In the genomic region with DNA sequence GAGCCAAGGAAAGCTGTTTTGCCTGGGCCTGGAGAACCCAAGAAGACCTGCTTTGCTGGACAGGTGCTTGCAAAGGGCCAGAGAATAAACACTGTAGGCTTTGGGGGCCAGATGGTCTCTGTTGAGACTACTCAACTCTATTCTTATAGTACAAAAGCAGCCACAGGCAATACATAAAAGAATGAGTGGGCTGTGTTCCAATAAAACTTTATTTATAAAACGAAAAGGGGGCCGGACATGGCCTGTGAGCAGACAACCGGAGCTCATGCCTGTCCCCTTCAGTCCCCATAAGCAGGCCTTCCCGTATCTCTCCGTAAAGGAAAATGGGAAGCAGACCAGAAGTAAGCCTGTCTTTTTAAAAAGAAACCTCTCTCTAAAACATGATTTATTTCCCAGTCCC, we compare ENCODE assay signal across 1 cellular context.
TF ChIP-seq lines count a peak whose summit lies in the region.

No MANE protein-coding gene starts in this region.

TF ChIP-seq in K562, 482 proteins besides CTCF, POLR2A, EP300 and RAD21:
- TF ChIP-seq, protein P1, sequence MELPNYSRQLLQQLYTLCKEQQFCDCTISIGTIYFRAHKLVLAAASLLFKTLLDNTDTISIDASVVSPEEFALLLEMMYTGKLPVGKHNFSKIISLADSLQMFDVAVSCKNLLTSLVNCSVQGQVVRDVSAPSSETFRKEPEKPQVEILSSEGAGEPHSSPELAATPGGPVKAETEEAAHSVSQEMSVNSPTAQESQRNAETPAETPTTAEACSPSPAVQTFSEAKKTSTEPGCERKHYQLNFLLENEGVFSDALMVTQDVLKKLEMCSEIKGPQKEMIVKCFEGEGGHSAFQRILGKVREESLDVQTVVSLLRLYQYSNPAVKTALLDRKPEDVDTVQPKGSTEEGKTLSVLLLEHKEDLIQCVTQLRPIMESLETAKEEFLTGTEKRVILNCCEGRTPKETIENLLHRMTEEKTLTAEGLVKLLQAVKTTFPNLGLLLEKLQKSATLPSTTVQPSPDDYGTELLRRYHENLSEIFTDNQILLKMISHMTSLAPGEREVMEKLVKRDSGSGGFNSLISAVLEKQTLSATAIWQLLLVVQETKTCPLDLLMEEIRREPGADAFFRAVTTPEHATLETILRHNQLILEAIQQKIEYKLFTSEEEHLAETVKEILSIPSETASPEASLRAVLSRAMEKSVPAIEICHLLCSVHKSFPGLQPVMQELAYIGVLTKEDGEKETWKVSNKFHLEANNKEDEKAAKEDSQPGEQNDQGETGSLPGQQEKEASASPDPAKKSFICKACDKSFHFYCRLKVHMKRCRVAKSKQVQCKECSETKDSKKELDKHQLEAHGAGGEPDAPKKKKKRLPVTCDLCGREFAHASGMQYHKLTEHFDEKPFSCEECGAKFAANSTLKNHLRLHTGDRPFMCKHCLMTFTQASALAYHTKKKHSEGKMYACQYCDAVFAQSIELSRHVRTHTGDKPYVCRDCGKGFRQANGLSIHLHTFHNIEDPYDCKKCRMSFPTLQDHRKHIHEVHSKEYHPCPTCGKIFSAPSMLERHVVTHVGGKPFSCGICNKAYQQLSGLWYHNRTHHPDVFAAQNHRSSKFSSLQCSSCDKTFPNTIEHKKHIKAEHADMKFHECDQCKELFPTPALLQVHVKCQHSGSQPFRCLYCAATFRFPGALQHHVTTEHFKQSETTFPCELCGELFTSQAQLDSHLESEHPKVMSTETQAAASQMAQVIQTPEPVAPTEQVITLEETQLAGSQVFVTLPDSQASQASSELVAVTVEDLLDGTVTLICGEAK (IDR thresholded peaks at IDR 0.05) = peak; percentile 91
- TF ChIP-seq, protein P1 (CRISPR knock-in tag; IDR thresholded peaks at IDR 0.05) = peak; percentile 76
- TF ChIP-seq ZNF197 (CRISPR knock-in tag; IDR thresholded peaks at IDR 0.05; ENCODE audit: low read depth) = no peak
